4 cellular contexts compared by ENCODE assay signal in the genomic region with DNA sequence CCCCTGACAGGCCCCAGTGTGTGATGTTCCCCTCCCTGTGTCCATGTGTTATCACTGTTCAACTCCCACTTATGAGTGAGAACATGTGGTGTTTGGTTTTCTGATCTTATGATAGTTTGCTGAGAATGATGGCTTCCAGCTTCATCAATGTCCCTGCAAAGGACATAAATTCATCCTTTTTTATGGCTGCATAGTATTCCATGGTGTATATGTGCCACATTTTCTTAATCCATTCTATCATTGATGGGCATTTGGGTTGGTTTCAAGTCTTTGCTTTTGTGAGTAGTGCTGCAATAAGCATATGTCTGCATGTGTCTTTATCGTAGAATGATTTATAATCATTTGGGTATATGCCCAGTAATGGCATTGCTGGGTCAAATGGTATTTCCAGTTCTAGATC. TPM values are rescaled to one million over a fixed set of nuclear protein-coding genes. Genes with fewer than 3 reads are reported as not detected.
"Had no signal": no experiment of that assay in that cellular context is flagged by ENCODE, and none has a peak within 500 bp of the region (broad histone marks: within the 10 kb centered on the region; RNA-seq: fewer than 3 reads in every experiment).

No MANE protein-coding gene starts in this region.

RNA-seq across cellular contexts. Expression of a gene that starts 35.3 kb away (rescaled TPM):
- total RNA-seq: OCI-LY7, PC-3, SJCRH30, SK-MEL-5 had no signal
